ENCODE assay signal across 15 cellular contexts in the genomic region with DNA sequence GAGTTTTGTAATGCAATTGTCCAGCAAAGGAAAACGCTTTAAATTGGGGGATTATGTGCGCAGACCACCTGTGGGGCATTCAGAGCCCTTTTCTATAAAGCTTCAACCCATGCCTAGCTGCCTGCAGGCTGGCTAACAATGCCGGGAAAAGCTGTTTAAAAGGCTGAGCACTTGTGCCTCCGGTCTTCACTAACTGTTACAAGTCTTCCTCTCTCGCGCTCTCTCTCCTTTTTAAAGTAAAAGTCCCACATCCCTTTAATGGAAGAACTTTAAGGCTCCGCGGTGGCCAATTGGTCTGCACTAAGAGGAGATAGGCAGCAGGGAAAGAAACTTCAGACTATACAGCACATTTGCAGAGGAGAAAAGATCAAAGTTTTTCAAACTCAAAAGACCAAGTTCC. TPM values are rescaled to one million over a fixed set of nuclear protein-coding genes. Genes with fewer than 3 reads are reported as not detected.
DNase-seq lines count a peak whose midpoint lies in the region; ATAC-seq and TF ChIP-seq lines count a peak whose summit lies in the region.
"Had no signal": no experiment of that assay in that cellular context is flagged by ENCODE, and none has a peak within 500 bp of the region (broad histone marks: within the 10 kb centered on the region; RNA-seq: fewer than 3 reads in every experiment).

No MANE protein-coding gene starts in this region.

- TF ChIP-seq POLR2A in Peyer's patch (IDR thresholded peaks at IDR 0.05) = no peak

- no peaks in the 10 kb centered on the region for H3K36me3 ChIP-seq in H7 (replicated peaks; ENCODE audit: control insufficient read depth, insufficient read depth, low read length)
- H3K36me3 ChIP-seq in iPS-20b (ENCODE audit: insufficient read depth, low read depth, low read length) = no peaks in the 10 kb centered on the region
- H3K36me3 ChIP-seq in Peyer's patch = no peaks in the 10 kb centered on the region
- H3K36me3 ChIP-seq: esophagus muscularis mucosa, MG63 had no signal

- peak overlapping the region; percentile 65; the same call in 1 of the 2 replicates for H3K4me3 ChIP-seq in H7 (ENCODE audit: insufficient read depth, low read depth, low read length)
- peak overlapping the region; percentile 20 for H3K4me3 ChIP-seq in astrocyte of the spinal cord (ENCODE audit: low read depth, low read length)
- H3K4me3 ChIP-seq in iPS-20b (ENCODE audit: low read length) = peak overlapping the region; percentile 72
- H3K4me3 ChIP-seq in skeletal muscle cell (ENCODE audit: low read depth, low read length) = peak overlapping the region; percentile 19
- no peak overlapping the region for H3K4me3 ChIP-seq in Peyer's patch
- H3K4me3 ChIP-seq: esophagus muscularis mucosa, MG63 had no signal

- H3K27ac ChIP-seq in iPS-20b (ENCODE audit: low read length) (no peak overlapping the region), Peyer's patch (no peak overlapping the region)
- H3K27ac ChIP-seq: esophagus muscularis mucosa had no signal

- H3K4me1 ChIP-seq in iPS-20b (ENCODE audit: insufficient read depth, low read length) (peaks cover 28% of the 10 kb centered on the region; the same call in 1 of the 2 replicates), Peyer's patch (peaks cover 0 to 17% (median 8%) of the 10 kb centered on the region in 4 donors)

- no peak for TF ChIP-seq CTCF in astrocyte of the spinal cord (IDR thresholded peaks at IDR 0.05; ENCODE audit: low read depth, low read length)
- no peak for TF ChIP-seq CTCF in Peyer's patch (IDR thresholded peaks at IDR 0.05)

- in situ Hi-C loops in astrocyte of the spinal cord (cut with HindIII; ENCODE audit: low sequenced_read_pairs) = no loop called here

- DNase-seq in H7 (peak; percentile 58), astrocyte of the spinal cord (ENCODE audit: low read depth, low spot score) (peak; percentile 36), skeletal muscle cell (ENCODE audit: low read depth) (no peak), amniotic stem cell (lab: John Stamatoyannopoulos, UW) (no peak), Peyer's patch (no peak)
- DNase-seq: GOT3; hypothalamus; MG63; stimulated activated naive CD4-positive, alpha-beta T cell treated with Interleukin-2 at 50 U/mL for 16 hours; SW 1271 had no signal

- peak overlapping the region; percentile 37; the same call in 1 of the 2 replicates for H3K9ac ChIP-seq in iPS-20b (ENCODE audit: low read depth, low read length)

- H3K9me3 ChIP-seq in iPS-20b (ENCODE audit: insufficient read depth, low read depth, low read length) = no peaks in the 10 kb centered on the region
- H3K9me3 ChIP-seq in Peyer's patch = no peaks in the 10 kb centered on the region
- H3K9me3 ChIP-seq: esophagus muscularis mucosa, MG63 had no signal

- no peak for ATAC-seq in HG03139 (IDR thresholded peaks at IDR 0.05; ENCODE audit: unreplicated experiment)

- H3K27me3 ChIP-seq in H7 (ENCODE audit: control insufficient read depth, insufficient read depth, low read length) (peaks cover 19% of the 10 kb centered on the region), iPS-20b (ENCODE audit: insufficient read depth, low read length) (peaks cover 22% of the 10 kb centered on the region), Peyer's patch (no peaks in the 10 kb centered on the region)
- H3K27me3 ChIP-seq: esophagus muscularis mucosa had no signal

RNA-seq across cellular contexts. Expression of gene FZD8, which starts 4.6 kb away (rescaled TPM):
- 43.0 and 76.2 TPM in 2 replicates for total RNA-seq in H7 (2014; rRNA removed; shearing (Covaris generic))
- 1 to 10 TPM in 2 of 4 donors, under 1 TPM in 2; 0.70 to 2.2 (median 1.2) TPM for total RNA-seq in Peyer's patch

RNA-seq across cellular contexts. Expression of gene GJD4, which starts 32.3 kb away (rescaled TPM):
- total RNA-seq in H7 (2014; rRNA removed; shearing (Covaris generic)) = not detected in 2 replicates
- total RNA-seq in Peyer's patch = not detected
- total RNA-seq: esophagus muscularis mucosa, mononuclear cell, renal cortical epithelial cell had no signal

Comparison
In these comparisons a context has a peak if more than half of its experiments do, and no peak if none do; other contexts are left out.
1. DNase-seq: peak in H7 (single experiment) and astrocyte of the spinal cord (single experiment); none in skeletal muscle cell (single experiment), amniotic stem cell (single experiment) and Peyer's patch (0 of 3).
2. H3K4me3 ChIP-seq: peak in H7 (single experiment), astrocyte of the spinal cord (single experiment), iPS-20b (single experiment) and skeletal muscle cell (single experiment); none in Peyer's patch (0 of 4).
3. RNA of gene FZD8, which starts 4.6 kb away (total RNA-seq): 43.0 to 76.2 TPM in H7; 0.70 to 2.2 TPM in Peyer's patch; every median in the first group is over 10 times any median in the second.